ENCODE assay signal across 8 cellular contexts in the genomic region with DNA sequence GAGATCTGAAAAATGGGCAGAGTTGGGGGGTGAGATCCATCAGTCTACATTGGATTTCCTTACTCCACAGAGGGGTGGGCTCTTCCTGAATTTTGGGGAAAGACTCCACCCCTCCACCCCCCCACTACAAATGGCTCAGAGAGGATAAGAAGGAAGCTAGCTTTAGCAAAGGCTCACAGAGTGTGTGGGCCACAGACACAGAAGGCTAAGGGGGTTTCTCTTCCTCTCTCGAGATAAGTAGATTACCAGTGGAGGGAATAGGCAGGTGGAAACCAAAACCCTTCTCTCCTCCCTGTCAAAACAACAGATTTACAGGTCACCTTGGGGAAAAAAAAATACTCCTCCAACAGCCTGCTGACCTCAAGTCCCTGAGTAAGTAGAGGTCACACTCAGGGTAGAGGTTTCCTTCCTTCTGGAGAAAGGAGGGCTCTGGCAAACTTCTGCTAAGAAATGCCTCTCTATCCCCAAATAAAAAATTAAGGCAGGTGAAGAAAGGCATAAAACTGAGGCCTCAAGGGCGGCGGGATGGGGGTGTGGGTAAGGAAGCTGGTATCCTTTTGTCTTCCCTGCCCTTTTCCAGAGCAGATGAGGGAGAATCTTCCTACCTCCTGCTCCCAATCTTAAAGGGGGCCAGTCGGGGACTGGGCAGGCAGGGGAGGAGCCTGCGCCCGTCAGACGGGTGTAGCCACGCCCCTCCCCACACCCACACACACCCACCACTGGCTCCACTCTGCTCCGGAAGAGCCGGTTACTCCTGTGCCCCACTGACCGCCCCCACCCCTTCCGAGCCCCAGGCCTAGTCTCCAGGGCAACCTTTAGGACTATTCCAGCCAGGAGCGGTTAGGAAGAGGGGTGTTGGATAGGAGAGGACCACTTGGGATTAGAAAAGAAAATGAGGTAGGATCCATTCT. TPM values are rescaled to one million over a fixed set of nuclear protein-coding genes. Genes with fewer than 3 reads are reported as not detected.
DNase-seq lines count a peak whose midpoint lies in the region; ATAC-seq and TF ChIP-seq lines count a peak whose summit lies in the region.

No MANE protein-coding gene starts in this region.

- no peak overlapping the region for H2BK12ac ChIP-seq in H9 (ENCODE audit: insufficient read length, low read depth, low read length)

- H2BK5ac ChIP-seq in H9 (ENCODE audit: insufficient read length, low read length), result no peak overlapping the region

- H3K4me1 ChIP-seq in H9 (ENCODE audit: insufficient read depth, low read length), result peaks cover 14% of the 10 kb centered on the region; the same call in 1 of the 2 replicates
- H3K4me1 ChIP-seq in esophagus squamous epithelium, result peaks cover 46 to 90% (median 56%) of the 10 kb centered on the region in 3 donors
- peaks cover 41 to 48% of the 10 kb centered on the region in 2 donors for H3K4me1 ChIP-seq in thyroid gland

- H3K27ac ChIP-seq in H9 (ENCODE audit: insufficient read length, low read depth, low read length) (no peak overlapping the region), esophagus squamous epithelium (peak overlapping the region; percentile 97 to 99 (median 98)), thyroid gland (peak overlapping the region; percentile 71 to 97 (median 75))

- H3K36me3 Mint-ChIP-seq in Calu3 (ENCODE audit: insufficient read depth, unreplicated experiment) (peaks cover 76% of the 10 kb centered on the region), H9 (ENCODE audit: insufficient read depth in 1 of 3, low read depth in 3 of 3) (peaks cover 0 to 3% (median 0%) of the 10 kb centered on the region in 3 experiments; a peak in 2 of 7 replicates)
- peaks cover 0 to 10% (median 5%) of the 10 kb centered on the region in 3 donors for H3K36me3 Mint-ChIP-seq in naive thymus-derived CD8-positive, alpha-beta T cell

- no peak overlapping the region for H2BK15ac ChIP-seq in H9 (ENCODE audit: low read depth, low read length)

- H2BK120ac ChIP-seq in H9 (ENCODE audit: low read depth, low read length, poor library complexity, severe bottlenecking), result no peak overlapping the region

- TF ChIP-seq POLR2A in esophagus squamous epithelium (IDR thresholded peaks at IDR 0.05) (peak in 1 of 4 donors; percentile 26), thyroid gland (IDR thresholded peaks at IDR 0.05) (no peak)

- H3K4me3 ChIP-seq in esophagus squamous epithelium, result peak overlapping the region in 3 of 4 donors; percentile 27 to 95 (median 86)
- peak overlapping the region in 1 of 3 donors; percentile 8 for H3K4me3 ChIP-seq in thyroid gland (replicated peaks in 1 of 3)

- H4K5ac ChIP-seq in H9 (ENCODE audit: insufficient read length, low read depth, low read length), result no peak overlapping the region

- CTCF ChIA-PET in Calu3 (lab: Charles Lee), result no interaction called here

- TF ChIP-seq CTCF in Calu3 (IDR thresholded peaks at IDR 0.05; ENCODE audit: unreplicated experiment) (no peak), H9 (conservative IDR thresholded peaks at IDR 0.05) (no peak), esophagus squamous epithelium (IDR thresholded peaks at IDR 0.05) (no peak), thyroid gland (IDR thresholded peaks at IDR 0.05) (no peak)

- no peak overlapping the region for H3K56ac ChIP-seq in H9 (ENCODE audit: insufficient read length, low read depth, low read length)

- H4K8ac ChIP-seq in H9 (replicated peaks; ENCODE audit: insufficient read length, low read depth, low read length), result no peak overlapping the region

- no peak overlapping the region for H3K23ac ChIP-seq in H9 (ENCODE audit: insufficient read length, low read depth, low read length)

- H3T11ph ChIP-seq in H9 (ENCODE audit: low read length), result no peak overlapping the region

- DNase-seq in Calu3, result peak; percentile 75
- DNase-seq in H9, result peak; percentile 92
- DNase-seq in NCI-H82 treated with DMSO at 0.1 percent for 48 hours (lab: John Stamatoyannopoulos, UW; ENCODE audit: unreplicated experiment), result peak; percentile 97
- DNase-seq in activated T-helper 1 cell treated with Interleukin-2 at 50 U/mL for 16 hours (ENCODE audit: low read depth), result peak; percentile 40
- DNase-seq in esophagus squamous epithelium (lab: John Stamatoyannopoulos, UW), result no peak
- peak in 8 of 10 donors; percentile 28 to 69 (median 40) for DNase-seq in naive thymus-derived CD8-positive, alpha-beta T cell
- DNase-seq in thyroid gland, result peak; percentile 81 to 86

- POLR2A ChIA-PET in naive thymus-derived CD8-positive, alpha-beta T cell (lab: Charles Lee), result interaction anchor here (0.5 to 11.5 kb wide), 8 partner anchors 14 to 481 kb away, joined by 3 to 218 read pairs (median 4); a partner anchor contains a TSS

- H3K14ac ChIP-seq in H9 (ENCODE audit: insufficient read depth, low read length), result no peak overlapping the region

- H3K4me3 Mint-ChIP-seq in Calu3 (ENCODE audit: low read depth, unreplicated experiment) (peak overlapping the region; percentile 42), H9 (peak overlapping the region; percentile 36 to 92)
- peak overlapping the region; percentile 45 to 99 (median 94) for H3K4me3 Mint-ChIP-seq in naive thymus-derived CD8-positive, alpha-beta T cell

- no CpG with 5 or more reads among the region's 13 CpGs for WGBS in H9 (ENCODE audit: extremely low coverage, insufficient read length, low lambda C conversion rate)
- WGBS in esophagus squamous epithelium, 2 donors, result 5 to 7% methylated on average over 6 to 10 of the region's 13 CpGs
- WGBS in thyroid gland, 2 donors, result 5 to 7% methylated on average over 13 of the region's 13 CpGs

- no peak overlapping the region for H3K18ac ChIP-seq in H9 (ENCODE audit: insufficient read length, low read depth, low read length)

- H2AFZ ChIP-seq in H9 (ENCODE audit: low read length), result no peak overlapping the region

- intact Hi-C loops in Calu3 (cut with micrococcal nuclease; ENCODE audit: unreplicated experiment) (loop anchor here (10.0 kb wide), 1 partner anchor 93 kb away; a partner anchor contains a TSS), esophagus squamous epithelium (cut with DNase I) (no loop called here), thyroid gland (cut with DNase I) (loop anchor here (10.0 kb wide), 2 partner anchors 57 to 117 kb away; no protein-coding TSS in a partner anchor)

- no peaks in the 10 kb centered on the region for H3K27me3 Mint-ChIP-seq in Calu3 (ENCODE audit: unreplicated experiment)
- H3K27me3 Mint-ChIP-seq in H9 (ENCODE audit: low read depth), result no peaks in the 10 kb centered on the region
- no peaks in the 10 kb centered on the region for H3K27me3 Mint-ChIP-seq in naive thymus-derived CD8-positive, alpha-beta T cell

- peaks cover 0 to 9% (median 2%) of the 10 kb centered on the region in 3 donors for H3K36me3 ChIP-seq in esophagus squamous epithelium
- no peaks in the 10 kb centered on the region for H3K36me3 ChIP-seq in thyroid gland

- BruUV-seq in Calu3 (replicated peaks; lab: Mats Ljungman, UMichigan), result no TSS peak

- H3K9me3 Mint-ChIP-seq in Calu3 (ENCODE audit: low read depth, unreplicated experiment) (no peaks in the 10 kb centered on the region), H9 (peaks cover 0 to 6% of the 10 kb centered on the region in 2 experiments; a peak in 1 of 5 replicates)
- no peaks in the 10 kb centered on the region for H3K9me3 Mint-ChIP-seq in naive thymus-derived CD8-positive, alpha-beta T cell

- no peak overlapping the region for H2BK20ac ChIP-seq in H9 (ENCODE audit: low read depth, low read length, poor library complexity, severe bottlenecking)

- H3K27me3 ChIP-seq in H9 (ENCODE audit: insufficient read depth, low read length) (no peaks in the 10 kb centered on the region), esophagus squamous epithelium (no peaks in the 10 kb centered on the region), thyroid gland (no peaks in the 10 kb centered on the region)

- no peak overlapping the region for H3K27ac Mint-ChIP-seq in Calu3 (ENCODE audit: unreplicated experiment)
- peak overlapping the region; percentile 73 to 81 (median 78); a peak in 4 of 7 replicates for H3K27ac Mint-ChIP-seq in H9
- peak overlapping the region in 9 of 10 donors; percentile 70 to 97 (median 90) for H3K27ac Mint-ChIP-seq in naive thymus-derived CD8-positive, alpha-beta T cell

- H3K79me1 ChIP-seq in H9 (ENCODE audit: insufficient read depth, low read depth, low read length, poor library complexity, severe bottlenecking), result peaks cover 2% of the 10 kb centered on the region

- H3K4ac ChIP-seq in H9 (ENCODE audit: low read depth, low read length), result no peak overlapping the region

- ATAC-seq in naive thymus-derived CD8-positive, alpha-beta T cell, result no peak
- ATAC-seq in HG03095 (IDR thresholded peaks at IDR 0.05; ENCODE audit: unreplicated experiment), result no peak

- no peaks in the 10 kb centered on the region for H3K9me3 ChIP-seq in H9 (ENCODE audit: control insufficient read depth, low read depth, low read length)
- H3K9me3 ChIP-seq in esophagus squamous epithelium, result no peaks in the 10 kb centered on the region
- H3K9me3 ChIP-seq in thyroid gland, result no peaks in the 10 kb centered on the region

- H4K91ac ChIP-seq in H9 (ENCODE audit: insufficient read length, low read depth, low read length), result no peak overlapping the region

- no peaks in the 10 kb centered on the region for H4K20me1 ChIP-seq in H9 (ENCODE audit: control insufficient read depth, insufficient read depth, insufficient read length)

- H3K4me1 Mint-ChIP-seq in Calu3 (ENCODE audit: low read depth, unreplicated experiment), result peaks cover 58% of the 10 kb centered on the region
- H3K4me1 Mint-ChIP-seq in H9, result peaks cover 63 to 68% of the 10 kb centered on the region in 2 experiments
- peaks cover 42 to 85% (median 77%) of the 10 kb centered on the region in 4 donors for H3K4me1 Mint-ChIP-seq in naive thymus-derived CD8-positive, alpha-beta T cell

- peak overlapping the region; percentile 51 for H3K4me2 ChIP-seq in H9 (ENCODE audit: insufficient read depth, insufficient read length, low read length)

- no peak overlapping the region for H3K9ac ChIP-seq in H9 (ENCODE audit: extremely low read depth, insufficient read length, low read length)

- peaks cover 34% of the 10 kb centered on the region for H3K23me2 ChIP-seq in H9 (ENCODE audit: insufficient read length, low read depth, low read length, poor library complexity, severe bottlenecking)

- H3K79me2 ChIP-seq in H9 (ENCODE audit: insufficient read depth, low read length), result peaks cover 16% of the 10 kb centered on the region; the same call in 1 of the 2 replicates

- H2AK5ac ChIP-seq in H9 (ENCODE audit: insufficient read length, low read length), result no peak overlapping the region

RNA-seq across cellular contexts. Expression of a gene that starts 1.9 kb away (rescaled TPM):
- total RNA-seq in Calu3 (2022) (158 and 187 TPM in 2 replicates), H9 (2021) (94.1 and 108 TPM in 2 replicates), esophagus squamous epithelium (10 to 100 TPM; 36.7 to 65.3 (median 59.8) TPM), thyroid gland (100 to 1,000 TPM in 1 of 4 donors, 10 to 100 TPM in 3; 61.7 to 122 (median 77.6) TPM)
- 100 to 1,000 TPM; 198 to 202 TPM for total RNA-seq in naive thymus-derived CD8-positive, alpha-beta T cell
- 10 to 100 TPM; 14.3 to 29.5 (median 24.1) TPM for polyA plus RNA-seq in naive thymus-derived CD8-positive, alpha-beta T cell

RNA-seq across cellular contexts. Expression of a gene that starts 13.7 kb away (rescaled TPM):
- total RNA-seq in Calu3 (2022) (822 and 875 TPM in 2 replicates), H9 (2021) (927 and 936 TPM in 2 replicates), esophagus squamous epithelium (100 to 1,000 TPM; 337 to 726 (median 526) TPM), thyroid gland (100 to 1,000 TPM; 310 to 557 (median 431) TPM)
- total RNA-seq in naive thymus-derived CD8-positive, alpha-beta T cell, result 100 to 1,000 TPM; 269 to 285 TPM
- polyA plus RNA-seq in naive thymus-derived CD8-positive, alpha-beta T cell, result 100 to 1,000 TPM; 724 to 879 (median 771) TPM

RNA-seq across cellular contexts. Expression of a gene that starts 56.0 kb away (rescaled TPM):
- total RNA-seq in Calu3 (2022) (435 and 437 TPM in 2 replicates), H9 (2021) (435 and 449 TPM in 2 replicates), esophagus squamous epithelium (100 to 1,000 TPM in 2 of 4 donors, 10 to 100 TPM in 2; 61.9 to 157 (median 100) TPM), thyroid gland (100 to 1,000 TPM; 101 to 132 (median 124) TPM)
- 100 to 1,000 TPM; 179 to 197 TPM for total RNA-seq in naive thymus-derived CD8-positive, alpha-beta T cell
- polyA plus RNA-seq in naive thymus-derived CD8-positive, alpha-beta T cell, result 100 to 1,000 TPM; 229 to 236 (median 234) TPM

Comparison
In these comparisons a context has a peak if more than half of its experiments do, and no peak if none do; other contexts are left out.
1. H3K4me3 Mint-ChIP-seq: peak in every context shown above with its lines; median percentile 94 in naive thymus-derived CD8-positive, alpha-beta T cell; 64 in H9; 42 in Calu3.